Comparison of ENCODE assay signal across 33 cellular contexts in genomic region chr17:66520986-66521385, GRCh38.
"Had no signal": no experiment of that assay in that cellular context is flagged by ENCODE, and none has a peak within 500 bp of the region (broad histone marks: within the 10 kb centered on the region; RNA-seq: fewer than 3 reads in every experiment).

No MANE protein-coding gene starts in this region.

- H3K4me3 ChIP-seq: adrenal gland, body of pancreas, cardiac muscle cell, colonic mucosa, heart left ventricle, left ventricle myocardium inferior, lung, ovary, upper lobe of left lung, vagina had no signal

- DNase-seq: activated CD4-positive, alpha-beta memory T cell treated with anti-CD3 and anti-CD28 coated beads for 36 hours; activated CD4-positive, alpha-beta T cell treated with anti-CD3 and anti-CD28 coated beads for 4 hours; activated naive CD4-positive, alpha-beta T cell; activated T-cell treated with anti-CD3 and anti-CD28 coated beads, Interleukin-2, amount 50 U/mL, for 48 hours; adrenal gland; aorta; body of pancreas; cerebellar nuclear complex; colonic mucosa; effector memory CD4-positive, alpha-beta T cell; foreskin fibroblast; heart left ventricle; hypothalamus; kidney glomerular epithelial cell; left ventricle myocardium inferior; mesendoderm; ovary; retina; small intestine; stimulated activated CD4-positive, alpha-beta T cell treated with anti-CD3 and anti-CD28 coated beads, Interleukin-4, amount 100 ng/mL, for 24 hours; stimulated activated CD8-positive, alpha-beta memory T cell treated with anti-CD3 and anti-CD28 coated beads, Interleukin-4, amount 100 ng/mL, for 48 hours; stimulated activated naive CD8-positive, alpha-beta T cell treated with anti-CD3 and anti-CD28 coated beads, Interleukin-15, amount 100 ng/mL, for 72 hours; substantia nigra; T-helper 1 cell; upper lobe of left lung had no signal

- H3K27ac ChIP-seq: adrenal gland, body of pancreas, cardiac muscle cell, colonic mucosa, left ventricle myocardium inferior, ovary, upper lobe of left lung, vagina had no signal

- H3K4me1 ChIP-seq: body of pancreas, upper lobe of left lung had no signal

- H3K36me3 Mint-ChIP-seq: natural killer cell treated with Interleukin-12 subunit alpha and Interleukin-12 subunit beta and Interleukin-15 and Interleukin-18, amount 100 ng/mL, for 72 hours; stimulated activated memory B cell treated with anti-CD40 and anti-IgM and Interleukin-4, amounts not matched to agents 10 μg/mL and 1 μg/mL and 100 μg/mL, for 72 hours had no signal

- H3K4me1 Mint-ChIP-seq: stimulated activated memory B cell treated with anti-CD40 and anti-IgM and Interleukin-4, amounts not matched to agents 10 μg/mL and 1 μg/mL and 100 μg/mL, for 72 hours had no signal

- H3K36me3 ChIP-seq: adrenal gland, cardiac muscle cell, colonic mucosa, heart left ventricle, left ventricle myocardium inferior, ovary, upper lobe of left lung, vagina had no signal

- H3K9me3 Mint-ChIP-seq: natural killer cell treated with Interleukin-12 subunit alpha and Interleukin-12 subunit beta and Interleukin-15 and Interleukin-18, amount 100 ng/mL, for 72 hours had no signal

- H3K9me3 ChIP-seq: adrenal gland, body of pancreas, colonic mucosa, ovary, upper lobe of left lung, vagina had no signal

- H3K27me3 Mint-ChIP-seq: activated CD4-positive, alpha-beta memory T cell treated with anti-CD3 and anti-CD28 coated beads for 36 hours; progenitor cell of endocrine pancreas; stimulated activated memory B cell treated with anti-CD40 and anti-IgM and Interleukin-4, amounts not matched to agents 10 μg/mL and 1 μg/mL and 100 μg/mL, for 72 hours; stimulated activated naive CD8-positive, alpha-beta T cell treated with anti-CD3 and anti-CD28 coated beads, Interleukin-15, amount 100 ng/mL, for 72 hours had no signal

- H3K27ac Mint-ChIP-seq: activated CD4-positive, alpha-beta memory T cell treated with anti-CD3 and anti-CD28 coated beads for 36 hours; activated naive CD4-positive, alpha-beta T cell treated with anti-CD3 and anti-CD28 coated beads, Interleukin-2, amount 50 U/mL, for 72 hours; progenitor cell of endocrine pancreas; stimulated activated memory B cell treated with anti-CD40 and anti-IgM and Interleukin-4, amounts not matched to agents 10 μg/mL and 1 μg/mL and 100 μg/mL, for 72 hours; stimulated activated naive CD8-positive, alpha-beta T cell treated with anti-CD3 and anti-CD28 coated beads, Interleukin-15, amount 100 ng/mL, for 72 hours had no signal

- H3K27me3 ChIP-seq: adrenal gland, body of pancreas, cardiac muscle cell, colonic mucosa, heart left ventricle, ovary, upper lobe of left lung, vagina had no signal

- H3K4me3 Mint-ChIP-seq: activated CD4-positive, alpha-beta memory T cell treated with anti-CD3 and anti-CD28 coated beads for 36 hours; natural killer cell treated with Interleukin-12 subunit alpha and Interleukin-12 subunit beta and Interleukin-15 and Interleukin-18, amount 100 ng/mL, for 72 hours; stimulated activated memory B cell treated with anti-CD40 and anti-IgM and Interleukin-4, amounts not matched to agents 10 μg/mL and 1 μg/mL and 100 μg/mL, for 72 hours had no signal

- ATAC-seq: activated naive CD4-positive, alpha-beta T cell treated with anti-CD3 and anti-CD28 coated beads, Interleukin-2, amount 50 U/mL, for 72 hours; body of pancreas; heart left ventricle; natural killer cell treated with Interleukin-12 subunit alpha and Interleukin-12 subunit beta and Interleukin-15 and Interleukin-18, amount 100 ng/mL, for 72 hours; sciatic nerve; stimulated activated memory B cell treated with anti-CD40 and anti-IgM and Interleukin-4, amounts not matched to agents 10 μg/mL and 1 μg/mL and 100 μg/mL, for 72 hours; stimulated activated naive CD8-positive, alpha-beta T cell treated with anti-CD3 and anti-CD28 coated beads, Interleukin-15, amount 100 ng/mL, for 72 hours had no signal
